13 cellular contexts compared by ENCODE assay signal in the genomic region with DNA sequence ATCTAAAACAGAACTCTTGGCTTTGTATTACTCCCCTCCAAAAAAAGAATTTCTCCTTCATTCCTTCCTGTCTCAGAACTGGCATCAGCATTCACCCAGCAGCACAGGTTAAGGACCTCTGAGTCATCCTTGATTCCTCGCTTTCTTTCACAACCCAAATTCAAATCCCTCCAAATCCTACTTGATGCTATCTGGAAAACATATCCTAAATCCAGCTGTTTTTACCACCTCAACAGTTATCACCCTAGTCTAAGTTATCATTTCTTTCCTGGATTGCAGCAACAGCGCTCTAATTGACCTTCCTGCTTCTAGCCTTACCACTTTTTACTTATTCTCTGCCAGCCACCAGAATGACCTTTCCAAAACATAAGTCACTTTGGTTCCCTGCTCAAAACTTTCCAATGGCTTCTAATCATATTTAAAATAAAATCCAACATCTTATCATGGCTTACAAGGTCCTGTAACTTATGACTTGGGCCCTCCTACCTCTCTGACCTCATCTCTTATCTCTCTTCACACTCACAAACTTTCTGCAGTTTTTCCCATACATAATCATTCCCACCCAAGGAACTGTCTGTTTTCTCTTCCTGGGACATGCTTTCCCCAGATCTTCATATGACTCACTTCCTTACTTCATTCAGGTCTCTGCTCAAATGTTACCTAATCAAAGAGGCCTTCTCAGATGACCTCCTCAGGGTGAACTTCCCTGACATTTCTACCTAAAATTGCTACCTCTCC.
DNase-seq lines count a peak whose midpoint lies in the region; ATAC-seq and TF ChIP-seq lines count a peak whose summit lies in the region.
"Had no signal": no experiment of that assay in that cellular context is flagged by ENCODE, and none has a peak within 500 bp of the region (broad histone marks: within the 10 kb centered on the region; RNA-seq: fewer than 3 reads in every experiment).

No MANE protein-coding gene starts in this region.

- no peaks in the 10 kb centered on the region for H3K36me3 Mint-ChIP-seq in stimulated activated naive B cell treated with anti-CD40 and anti-IgM and Interleukin-4, amounts not matched to agents 10 μg/mL and 1 μg/mL and 100 μg/mL, for 72 hours
- H3K36me3 Mint-ChIP-seq in osteocyte (ENCODE audit: unreplicated experiment): peaks cover 9% of the 10 kb centered on the region

- H3K27me3 Mint-ChIP-seq in stimulated activated naive B cell treated with anti-CD40 and anti-IgM and Interleukin-4, amounts not matched to agents 10 μg/mL and 1 μg/mL and 100 μg/mL, for 72 hours: peaks cover 4 to 15% of the 10 kb centered on the region in 2 donors
- H3K27me3 Mint-ChIP-seq in osteocyte (ENCODE audit: unreplicated experiment): no peaks in the 10 kb centered on the region

- DNase-seq in EH (ENCODE audit: low read depth): peak; percentile 76
- DNase-seq in MV-4-11 (lab: John Stamatoyannopoulos, UW): peak; percentile 4
- DNase-seq in cardiac fibroblast (ENCODE audit: low read depth in 2 of 2): peak; percentile 60 to 72
- no peak for DNase-seq in lung (ENCODE audit: low spot score)
- no peak for DNase-seq in stimulated activated naive B cell treated with anti-CD40 and anti-IgM and Interleukin-4, amounts not matched to agents 10 μg/mL and 1 μg/mL and 100 μg/mL, for 72 hours
- no peak for DNase-seq in retina
- no peak for DNase-seq in osteocyte (ENCODE audit: extremely low spot score, unreplicated experiment)
- no peak for DNase-seq in activated gamma-delta T cell (lab: John Stamatoyannopoulos, UW)
- DNase-seq: activated CD4-positive, alpha-beta T cell treated with anti-CD3 and anti-CD28 coated beads, Interleukin-2, amount 10 ng/mL, durations not matched to agents 24 days and 14 days; naive thymus-derived CD8-positive, alpha-beta T cell; NCI-H1048; stimulated activated CD4-positive, alpha-beta T cell treated with anti-CD3 and anti-CD28 coated beads, Interleukin-12 subunit alpha, Interleukin-12 subunit beta, amount 100 ng/mL, for 4 hours had no signal

- H3K4me3 Mint-ChIP-seq in stimulated activated naive B cell treated with anti-CD40 and anti-IgM and Interleukin-4, amounts not matched to agents 10 μg/mL and 1 μg/mL and 100 μg/mL, for 72 hours: no peak overlapping the region
- no peak overlapping the region for H3K4me3 Mint-ChIP-seq in osteocyte (ENCODE audit: unreplicated experiment)
- H3K4me3 Mint-ChIP-seq: activated CD4-positive, alpha-beta T cell treated with anti-CD3 and anti-CD28 coated beads, Interleukin-2, amount 10 ng/mL, durations not matched to agents 24 days and 14 days; naive thymus-derived CD8-positive, alpha-beta T cell had no signal

- H3K9me3 ChIP-seq in lung (ENCODE audit: control insufficient read depth in 2 of 2, insufficient read depth in 1 of 2, low read length in 1 of 2): no peaks in the 10 kb centered on the region

- WGBS in lung, 2 donors: 83 to 95% methylated on average over 2 of the region's 2 CpGs

- no peaks in the 10 kb centered on the region for H3K4me1 Mint-ChIP-seq in stimulated activated naive B cell treated with anti-CD40 and anti-IgM and Interleukin-4, amounts not matched to agents 10 μg/mL and 1 μg/mL and 100 μg/mL, for 72 hours
- H3K4me1 Mint-ChIP-seq in osteocyte (ENCODE audit: unreplicated experiment): peaks cover 8% of the 10 kb centered on the region
- H3K4me1 Mint-ChIP-seq: activated CD4-positive, alpha-beta T cell treated with anti-CD3 and anti-CD28 coated beads, Interleukin-2, amount 10 ng/mL, durations not matched to agents 24 days and 14 days; naive thymus-derived CD8-positive, alpha-beta T cell had no signal

- H3K9me3 Mint-ChIP-seq in stimulated activated naive B cell treated with anti-CD40 and anti-IgM and Interleukin-4, amounts not matched to agents 10 μg/mL and 1 μg/mL and 100 μg/mL, for 72 hours: peaks cover 3 to 4% of the 10 kb centered on the region in 2 donors
- H3K9me3 Mint-ChIP-seq in osteocyte (ENCODE audit: unreplicated experiment): peaks cover 13% of the 10 kb centered on the region
- H3K9me3 Mint-ChIP-seq: activated CD4-positive, alpha-beta T cell treated with anti-CD3 and anti-CD28 coated beads, Interleukin-2, amount 10 ng/mL, durations not matched to agents 24 days and 14 days had no signal

- no peaks in the 10 kb centered on the region for H3K4me1 ChIP-seq in lung (ENCODE audit: control insufficient read depth in 2 of 2, insufficient read depth in 2 of 2, low read length in 2 of 2)

- H3K4me3 ChIP-seq in cardiac fibroblast (replicated peaks in 1 of 2; ENCODE audit: low read depth in 2 of 2, low read length in 2 of 2): no peak overlapping the region
- H3K4me3 ChIP-seq in lung: no peak overlapping the region
- H3K4me3 ChIP-seq: SK-N-MC had no signal

- no peak overlapping the region for H3K27ac Mint-ChIP-seq in stimulated activated naive B cell treated with anti-CD40 and anti-IgM and Interleukin-4, amounts not matched to agents 10 μg/mL and 1 μg/mL and 100 μg/mL, for 72 hours
- no peak overlapping the region for H3K27ac Mint-ChIP-seq in osteocyte (ENCODE audit: unreplicated experiment)
- H3K27ac Mint-ChIP-seq: activated CD4-positive, alpha-beta T cell treated with anti-CD3 and anti-CD28 coated beads, Interleukin-2, amount 10 ng/mL, durations not matched to agents 24 days and 14 days; naive thymus-derived CD8-positive, alpha-beta T cell had no signal

- no peaks in the 10 kb centered on the region for H3K36me3 ChIP-seq in lung (ENCODE audit: control insufficient read depth in 2 of 2, insufficient read depth in 2 of 2, low read length in 2 of 2)

- ATAC-seq in lung (ENCODE audit: insufficient read depth, low FRiP score): peak; percentile 27
- no peak for ATAC-seq in stimulated activated naive B cell treated with anti-CD40 and anti-IgM and Interleukin-4, amounts not matched to agents 10 μg/mL and 1 μg/mL and 100 μg/mL, for 72 hours (replicated peaks)
- ATAC-seq: naive thymus-derived CD8-positive, alpha-beta T cell had no signal

- H3K27ac ChIP-seq in lung (ENCODE audit: low read depth in 1 of 2, low read length in 1 of 2): peak overlapping the region in 1 of 2 donors; percentile 45
- H3K27ac ChIP-seq: SK-N-MC had no signal

- TF ChIP-seq CTCF in cardiac fibroblast (IDR thresholded peaks at IDR 0.05; ENCODE audit: low read depth, low read length): no peak
- TF ChIP-seq CTCF in lung (IDR thresholded peaks at IDR 0.05; ENCODE audit: control extremely low read depth, extremely low read depth): no peak
- TF ChIP-seq CTCF in osteocyte (IDR thresholded peaks at IDR 0.05): no peak

- H3K27me3 ChIP-seq in lung (ENCODE audit: control insufficient read depth, insufficient read depth): no peaks in the 10 kb centered on the region

Comparison
In these comparisons a context has a peak if more than half of its experiments do, and no peak if none do; other contexts are left out.
1. DNase-seq: peak in EH (single experiment), MV-4-11 (single experiment) and cardiac fibroblast (2 of 2); none in lung (single experiment), stimulated activated naive B cell treated with anti-CD40 and anti-IgM and Interleukin-4, amounts not matched to agents 10 μg/mL and 1 μg/mL and 100 μg/mL, for 72 hours (single experiment), retina (single experiment), osteocyte (single experiment) and activated gamma-delta T cell (single experiment).